33 cellular contexts compared by ENCODE assay signal in the genomic region with DNA sequence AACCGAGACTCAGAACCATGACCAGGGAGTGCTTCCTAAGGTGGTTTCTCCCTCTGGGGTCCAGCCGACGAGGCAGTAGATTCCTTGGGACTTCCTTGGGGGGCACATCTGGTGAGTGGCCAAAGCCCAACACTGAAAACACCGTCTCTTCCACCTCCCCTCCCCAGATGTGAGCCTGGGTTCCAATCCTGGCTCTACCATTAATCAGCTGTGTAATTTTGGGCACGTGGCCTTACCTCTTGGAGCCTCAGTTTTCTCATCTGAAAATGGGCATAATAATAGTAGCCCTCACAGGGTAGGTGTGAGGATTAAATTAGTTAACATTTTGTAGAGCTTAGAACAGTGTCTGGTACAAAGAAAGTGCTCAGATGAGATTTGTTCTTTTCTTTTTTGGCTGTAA.
"Had no signal": no experiment of that assay in that cellular context is flagged by ENCODE, and none has a peak within 500 bp of the region (broad histone marks: within the 10 kb centered on the region; RNA-seq: fewer than 3 reads in every experiment).

No MANE protein-coding gene starts in this region.

- H3K4me3 ChIP-seq: adrenal gland, body of pancreas, esophagus squamous epithelium, gastroesophageal sphincter, heart right ventricle had no signal

- H3K27ac Mint-ChIP-seq: activated CD4-positive, alpha-beta memory T cell treated with anti-CD3 and anti-CD28 coated beads for 36 hours; activated CD4-positive, alpha-beta T cell treated with anti-CD3 and anti-CD28 coated beads for 36 hours; activated CD4-positive, alpha-beta T cell treated with anti-CD3 and anti-CD28 coated beads, Interleukin-2, amount 10 ng/mL, durations not matched to agents 24 days and 14 days; activated CD8-positive, alpha-beta memory T cell treated with anti-CD3 and anti-CD28 coated beads, Interleukin-2, amount 10 ng/mL, durations not matched to agents 7 days and 5 days; activated CD8-positive, alpha-beta T cell treated with anti-CD3 and anti-CD28 coated beads, Interleukin-2, amount 10 ng/mL, durations not matched to agents 7 days and 5 days; activated naive CD4-positive, alpha-beta T cell treated with anti-CD3 and anti-CD28 coated beads for 36 hours; activated naive CD8-positive, alpha-beta T cell treated with anti-CD3 and anti-CD28 coated beads for 36 hours; activated naive CD8-positive, alpha-beta T cell treated with anti-CD3 and anti-CD28 coated beads, Interleukin-2, amount 50 U/mL, for 24 hours; activated T-helper 2 cell treated with anti-CD3 and anti-CD28 coated beads, Interferon-gamma antibody, Interleukin-2, Interleukin-4, amounts not matched to agents 10 μg/mL and 5 μg/mL and 100 μg/mL, durations not matched to agents 14 hours and 24 hours and 36 hours had no signal

- H3K9me3 Mint-ChIP-seq: activated CD4-positive, alpha-beta memory T cell treated with anti-CD3 and anti-CD28 coated beads for 36 hours; activated CD4-positive, alpha-beta T cell treated with anti-CD3 and anti-CD28 coated beads, Interleukin-2, amount 10 ng/mL, durations not matched to agents 24 days and 14 days; activated naive CD4-positive, alpha-beta T cell treated with anti-CD3 and anti-CD28 coated beads, Interleukin-2, amount 50 U/mL, for 24 hours; activated naive CD8-positive, alpha-beta T cell treated with anti-CD3 and anti-CD28 coated beads for 36 hours; activated naive CD8-positive, alpha-beta T cell treated with anti-CD3 and anti-CD28 coated beads, Interleukin-2, amount 50 U/mL, for 24 hours; activated T-helper 1 cell treated with anti-CD3 and anti-CD28 coated beads, Interleukin-12 subunit alpha, Interleukin-12 subunit beta, Interleukin-2, Interleukin-4 antibody, amounts not matched to agents 30 ng/mL and 10 ng/mL and 1 ng/mL, durations not matched to agents 14 hours and 24 hours and 36 hours; activated T-helper 2 cell treated with anti-CD3 and anti-CD28 coated beads, Interferon-gamma antibody, Interleukin-2, Interleukin-4, amounts not matched to agents 10 μg/mL and 5 μg/mL and 100 μg/mL, durations not matched to agents 14 hours and 24 hours and 36 hours had no signal

- H3K4me3 Mint-ChIP-seq: activated CD4-positive, alpha-beta memory T cell treated with anti-CD3 and anti-CD28 coated beads for 36 hours; activated CD4-positive, alpha-beta T cell treated with anti-CD3 and anti-CD28 coated beads for 36 hours; activated CD4-positive, alpha-beta T cell treated with anti-CD3 and anti-CD28 coated beads, Interleukin-2, amount 10 ng/mL, durations not matched to agents 24 days and 14 days; activated CD8-positive, alpha-beta memory T cell treated with anti-CD3 and anti-CD28 coated beads, Interleukin-2, amount 10 ng/mL, durations not matched to agents 7 days and 5 days; activated CD8-positive, alpha-beta T cell treated with anti-CD3 and anti-CD28 coated beads, Interleukin-2, amount 10 ng/mL, durations not matched to agents 7 days and 5 days; activated naive CD4-positive, alpha-beta T cell treated with anti-CD3 and anti-CD28 coated beads for 36 hours; activated naive CD4-positive, alpha-beta T cell treated with anti-CD3 and anti-CD28 coated beads, Interleukin-2, amount 50 U/mL, for 24 hours; activated naive CD8-positive, alpha-beta T cell treated with anti-CD3 and anti-CD28 coated beads for 36 hours; activated naive CD8-positive, alpha-beta T cell treated with anti-CD3 and anti-CD28 coated beads, Interleukin-2, amount 50 U/mL, for 24 hours had no signal

- DNase-seq: activated CD4-positive, alpha-beta memory T cell treated with anti-CD3 and anti-CD28 coated beads for 36 hours; activated CD4-positive, alpha-beta T cell treated with anti-CD3 and anti-CD28 coated beads for 36 hours; activated CD4-positive, alpha-beta T cell treated with anti-CD3 and anti-CD28 coated beads, Interleukin-2, amount 10 ng/mL, durations not matched to agents 24 days and 14 days; activated CD4-positive, CD25-positive, alpha-beta regulatory T cell; activated CD4-positive, CD25-positive, alpha-beta regulatory T cell treated with anti-CD3 and anti-CD28 coated beads, Interleukin-2, amount 50 U/mL, for 72 hours; activated CD8-positive, alpha-beta memory T cell treated with anti-CD3 and anti-CD28 coated beads, Interleukin-2, amount 10 ng/mL, durations not matched to agents 7 days and 5 days; activated CD8-positive, alpha-beta memory T cell treated with anti-CD3 and anti-CD28 coated beads, Interleukin-2, amount 50 U/mL, for 4 hours; activated CD8-positive, alpha-beta T cell treated with anti-CD3 and anti-CD28 coated beads, Interleukin-2, amount 10 ng/mL, durations not matched to agents 7 days and 5 days; activated effector memory CD4-positive, alpha-beta T cell treated with anti-CD3 and anti-CD28 coated beads, Interleukin-2, amount 50 U/mL, for 16 hours; activated naive CD4-positive, alpha-beta T cell treated with anti-CD3 and anti-CD28 coated beads for 36 hours; activated naive CD8-positive, alpha-beta T cell treated with anti-CD3 and anti-CD28 coated beads for 36 hours; activated naive CD8-positive, alpha-beta T cell treated with anti-CD3 and anti-CD28 coated beads, Interleukin-2, amount 50 U/mL, for 24 hours; activated T-cell treated with anti-CD3 and anti-CD28 coated beads, Interleukin-2, amount 50 U/mL, for 1 hour; activated T-cell treated with anti-CD3 and anti-CD28 coated beads, Interleukin-2, amount 50 U/mL, for 48 hours; adrenal gland; amygdala; body of pancreas; caudate nucleus; cortex of kidney; dermis blood vessel endothelial cell; effector CD8-positive, alpha-beta T cell; esophagus squamous epithelium; foreskin melanocyte; heart right ventricle; T-helper 2 cell had no signal

- H3K27me3 ChIP-seq: adrenal gland, body of pancreas had no signal

- ATAC-seq: activated CD4-positive, alpha-beta T cell treated with anti-CD3 and anti-CD28 coated beads for 36 hours; activated CD8-positive, alpha-beta memory T cell treated with anti-CD3 and anti-CD28 coated beads, Interleukin-2, amount 10 ng/mL, durations not matched to agents 7 days and 5 days; activated CD8-positive, alpha-beta T cell treated with anti-CD3 and anti-CD28 coated beads, Interleukin-2, amount 10 ng/mL, durations not matched to agents 7 days and 5 days; activated naive CD8-positive, alpha-beta T cell treated with anti-CD3 and anti-CD28 coated beads, Interleukin-2, amount 50 U/mL, for 24 hours; body of pancreas; gastroesophageal sphincter; heart right ventricle had no signal

- H3K36me3 Mint-ChIP-seq: activated naive CD4-positive, alpha-beta T cell treated with anti-CD3 and anti-CD28 coated beads, Interleukin-2, amount 50 U/mL, for 24 hours had no signal

- FAIRE-seq: colon, endometrium, endothelial cell of umbilical vein had no signal

- H3K36me3 ChIP-seq: adrenal gland, esophagus squamous epithelium, gastroesophageal sphincter, heart right ventricle had no signal

- H3K9me3 ChIP-seq: adrenal gland, body of pancreas, esophagus squamous epithelium had no signal

- H3K27ac ChIP-seq: adrenal gland, body of pancreas, epithelial cell of prostate, esophagus squamous epithelium, gastroesophageal sphincter, heart right ventricle had no signal

- H3K27me3 Mint-ChIP-seq: activated CD4-positive, alpha-beta memory T cell treated with anti-CD3 and anti-CD28 coated beads for 36 hours; activated CD4-positive, alpha-beta T cell treated with anti-CD3 and anti-CD28 coated beads for 36 hours; activated CD4-positive, alpha-beta T cell treated with anti-CD3 and anti-CD28 coated beads, Interleukin-2, amount 10 ng/mL, durations not matched to agents 24 days and 14 days; activated CD8-positive, alpha-beta memory T cell treated with anti-CD3 and anti-CD28 coated beads, Interleukin-2, amount 10 ng/mL, durations not matched to agents 7 days and 5 days; activated naive CD4-positive, alpha-beta T cell treated with anti-CD3 and anti-CD28 coated beads, Interleukin-2, amount 50 U/mL, for 24 hours; activated naive CD8-positive, alpha-beta T cell treated with anti-CD3 and anti-CD28 coated beads for 36 hours had no signal
